In the genomic region with DNA sequence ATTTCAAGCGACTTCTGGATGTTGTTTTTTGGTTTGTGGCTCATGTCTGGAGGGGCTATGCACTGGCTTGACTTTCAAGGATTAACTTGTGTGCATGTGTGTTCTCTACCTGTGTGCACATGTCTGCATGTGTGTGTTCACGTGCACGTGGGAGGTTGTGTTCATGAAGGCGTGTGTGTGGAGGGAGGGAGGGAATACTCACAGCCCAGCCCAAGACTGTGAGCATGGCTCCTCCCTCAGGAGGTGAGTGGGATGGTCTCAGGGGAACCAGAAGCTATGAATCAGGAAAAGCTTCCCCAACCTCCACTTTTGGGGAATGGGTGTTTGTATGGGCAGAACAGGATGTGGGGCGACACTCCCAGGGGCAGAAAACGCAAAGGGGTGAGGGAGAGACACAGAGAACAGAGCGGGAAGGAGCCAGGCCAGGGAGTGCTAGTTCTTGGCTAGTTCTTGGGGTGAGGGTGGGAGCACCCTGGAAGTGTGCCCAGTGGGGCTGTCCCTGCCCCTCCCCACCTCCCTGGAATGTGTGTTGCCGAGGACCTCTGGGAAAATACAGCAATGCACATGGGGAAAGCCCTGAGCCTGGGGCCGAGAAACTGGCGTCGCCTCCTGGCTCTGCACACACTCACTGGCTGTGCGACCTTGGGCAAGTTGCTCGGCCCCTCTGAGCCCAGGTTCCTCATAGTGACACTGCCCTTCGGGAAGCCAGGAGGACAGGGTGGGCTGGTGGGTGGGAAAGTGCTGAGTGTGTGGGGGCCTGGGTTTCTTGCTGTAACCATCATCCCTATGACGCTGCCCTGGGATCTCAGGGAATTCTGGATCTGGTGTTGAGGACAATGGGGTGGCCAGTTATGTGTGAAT, we compare ENCODE assay signal across 1 cellular context.
TF ChIP-seq lines count a peak whose summit lies in the region.

No MANE protein-coding gene starts in this region.

TF ChIP-seq in K562, 482 proteins besides CTCF, POLR2A, EP300 and RAD21 (continued from another document):
- TF ChIP-seq MYC (IDR thresholded peaks at IDR 0.05; ENCODE audit: low read depth, low read length) (peak; percentile 43; the same call in 1 of the 2 replicates), MYC (CRISPR knock-in tag; IDR thresholded peaks at IDR 0.05; ENCODE audit: borderline replicate concordance, low read depth) (no peak), FOXP1 (CRISPR knock-in tag; IDR thresholded peaks at IDR 0.05) (0 out of 2 replicates have a peak, but pooled peaks have one; percentile 35), CREM (IDR thresholded peaks at IDR 0.05; ENCODE audit: low read depth) (0 out of 2 replicates have a peak, but pooled peaks have one; percentile 28), YY1 (IDR thresholded peaks at IDR 0.05; ENCODE audit: borderline replicate concordance in 1 of 3, control insufficient read depth in 1 of 3, extremely low read depth in 1 of 3, insufficient read depth in 3 of 3, insufficient read length in 1 of 3, insufficient replicate concordance in 2 of 3, low read depth in 1 of 3, low read length in 2 of 3) (no peak), ZBTB7A (IDR thresholded peaks at IDR 0.05; ENCODE audit: borderline replicate concordance, control insufficient read depth, low read depth, low read length) (no peak)
- TF ChIP-seq, protein P1, sequence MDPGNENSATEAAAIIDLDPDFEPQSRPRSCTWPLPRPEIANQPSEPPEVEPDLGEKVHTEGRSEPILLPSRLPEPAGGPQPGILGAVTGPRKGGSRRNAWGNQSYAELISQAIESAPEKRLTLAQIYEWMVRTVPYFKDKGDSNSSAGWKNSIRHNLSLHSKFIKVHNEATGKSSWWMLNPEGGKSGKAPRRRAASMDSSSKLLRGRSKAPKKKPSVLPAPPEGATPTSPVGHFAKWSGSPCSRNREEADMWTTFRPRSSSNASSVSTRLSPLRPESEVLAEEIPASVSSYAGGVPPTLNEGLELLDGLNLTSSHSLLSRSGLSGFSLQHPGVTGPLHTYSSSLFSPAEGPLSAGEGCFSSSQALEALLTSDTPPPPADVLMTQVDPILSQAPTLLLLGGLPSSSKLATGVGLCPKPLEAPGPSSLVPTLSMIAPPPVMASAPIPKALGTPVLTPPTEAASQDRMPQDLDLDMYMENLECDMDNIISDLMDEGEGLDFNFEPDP (CRISPR knock-in tag; IDR thresholded peaks at IDR 0.05), result no peak
